In the genomic region with DNA sequence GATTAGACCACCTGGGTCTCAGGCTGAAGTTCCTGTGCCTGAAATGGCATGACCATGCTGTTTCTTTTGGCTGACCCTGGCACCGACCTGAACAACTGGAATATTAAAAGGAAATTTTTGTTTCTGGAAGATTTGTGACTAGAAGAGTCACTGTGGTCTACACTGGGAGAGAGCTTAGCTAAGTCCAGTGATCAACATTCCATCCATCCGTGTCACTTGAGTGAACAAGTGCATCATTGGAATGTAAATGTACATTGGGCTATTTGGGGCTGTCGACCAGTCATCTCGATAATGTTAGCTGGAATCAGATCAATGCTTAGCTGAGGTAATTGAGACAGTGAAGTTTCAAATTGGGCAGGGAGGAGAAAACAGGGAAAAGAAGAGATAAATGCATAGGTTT, we compare ENCODE assay signal across 18 cellular contexts.
DNase-seq lines count a peak whose midpoint lies in the region; ATAC-seq and TF ChIP-seq lines count a peak whose summit lies in the region.
"Had no signal": no experiment of that assay in that cellular context is flagged by ENCODE, and none has a peak within 500 bp of the region (broad histone marks: within the 10 kb centered on the region; RNA-seq: fewer than 3 reads in every experiment).

No MANE protein-coding gene starts in this region.

- no peaks in the 10 kb centered on the region for H3K4me1 Mint-ChIP-seq in endodermal cell
- no peaks in the 10 kb centered on the region for H3K4me1 Mint-ChIP-seq in T-helper 2 cell treated with Interferon-gamma antibody and Interleukin-4, amounts not matched to agents 5 μg/mL and 100 μg/mL, for 36 hours (ENCODE audit: low read depth)
- H3K4me1 Mint-ChIP-seq: B cell; CD4-positive, CD25-positive, alpha-beta regulatory T cell had no signal

- H3K9ac ChIP-seq in SK-N-SH = no peak overlapping the region
- H3K9ac ChIP-seq in PC-3 (ENCODE audit: low read length) = no peak overlapping the region
- no peak overlapping the region for H3K9ac ChIP-seq in endodermal cell (ENCODE audit: extremely low read depth, low read length, poor library complexity, severe bottlenecking)

- H3K36me3 ChIP-seq in SK-N-SH (replicated peaks in 1 of 2; ENCODE audit: control insufficient read depth in 1 of 2, insufficient read depth in 2 of 2, low read length in 1 of 2) (no peaks in the 10 kb centered on the region), PC-3 (ENCODE audit: low read depth, low read length) (no peaks in the 10 kb centered on the region), endodermal cell (ENCODE audit: control insufficient read depth, insufficient read depth, low read length) (no peaks in the 10 kb centered on the region)
- H3K36me3 ChIP-seq: HAP-1 had no signal

- no peaks in the 10 kb centered on the region for H3K9me2 ChIP-seq in SK-N-SH
- H3K9me2 ChIP-seq in PC-3 (replicated peaks; ENCODE audit: low read length) = no peaks in the 10 kb centered on the region

- BruUV-seq in PC-3 (replicated peaks; lab: Mats Ljungman, UMichigan) = no TSS peak

- no peaks in the 10 kb centered on the region for H4K20me1 ChIP-seq in SK-N-SH (ENCODE audit: insufficient read depth)
- no peaks in the 10 kb centered on the region for H4K20me1 ChIP-seq in PC-3 (ENCODE audit: low read length)

- H3K27ac ChIP-seq in SK-N-SH (ENCODE audit: low read depth in 2 of 2, low read length in 1 of 2) (no peak overlapping the region), PC-3 (ENCODE audit: low read length) (no peak overlapping the region), foreskin keratinocyte (no peak overlapping the region), endodermal cell (ENCODE audit: low read depth, low read length) (no peak overlapping the region)
- H3K27ac ChIP-seq: 22Rv1, HL-60 had no signal

- ATAC-seq in SK-N-SH treated with all-trans-retinoic acid at 6 μM for 48 hours (0 out of 3 replicates have a peak, but pooled peaks have one; percentile 26), PC-3 (no peak), foreskin keratinocyte (peak; percentile 41)

- WGBS in SK-N-SH (ENCODE audit: low lambda C conversion rate) = 5% methylated on average over 4 of the region's 4 CpGs
- WGBS in endodermal cell (ENCODE audit: insufficient coverage in 1 of 2, insufficient read length in 1 of 2), 2 experiments = 84 to 100% methylated on average over 3 to 4 of the region's 4 CpGs

- H2AFZ ChIP-seq in SK-N-SH (ENCODE audit: low read depth) = no peak overlapping the region
- H2AFZ ChIP-seq in PC-3 (ENCODE audit: low read length) = no peak overlapping the region

- H3K4me3 ChIP-seq in SK-N-SH (ENCODE audit: low read depth in 2 of 2, low read length in 1 of 2) (no peak overlapping the region), PC-3 (ENCODE audit: low read length) (no peak overlapping the region), endodermal cell (ENCODE audit: low read length) (no peak overlapping the region)
- H3K4me3 ChIP-seq: HAP-1 had no signal

- no peak overlapping the region for H3K27ac Mint-ChIP-seq in endodermal cell
- H3K27ac Mint-ChIP-seq in T-helper 2 cell treated with Interferon-gamma antibody and Interleukin-4, amounts not matched to agents 5 μg/mL and 100 μg/mL, for 36 hours = no peak overlapping the region
- H3K27ac Mint-ChIP-seq: B cell; CD4-positive, CD25-positive, alpha-beta regulatory T cell had no signal

- H3K4me2 ChIP-seq in SK-N-SH (no peak overlapping the region), PC-3 (ENCODE audit: low read length) (no peak overlapping the region)

- no peaks in the 10 kb centered on the region for H3K27me3 Mint-ChIP-seq in endodermal cell (ENCODE audit: insufficient read depth)
- H3K27me3 Mint-ChIP-seq in T-helper 2 cell treated with Interferon-gamma antibody and Interleukin-4, amounts not matched to agents 5 μg/mL and 100 μg/mL, for 36 hours (ENCODE audit: low read depth) = no peaks in the 10 kb centered on the region

- peaks cover 13% of the 10 kb centered on the region for H3K9me3 Mint-ChIP-seq in endodermal cell
- H3K9me3 Mint-ChIP-seq in T-helper 2 cell treated with Interferon-gamma antibody and Interleukin-4, amounts not matched to agents 5 μg/mL and 100 μg/mL, for 36 hours = no peaks in the 10 kb centered on the region

- H3K27me3 ChIP-seq in SK-N-SH (ENCODE audit: insufficient read depth) = no peaks in the 10 kb centered on the region; the same call in 1 of the 2 replicates
- H3K27me3 ChIP-seq in PC-3 (ENCODE audit: low read length) = peaks cover 51% of the 10 kb centered on the region
- H3K27me3 ChIP-seq in foreskin keratinocyte = peaks cover 3% of the 10 kb centered on the region
- no peaks in the 10 kb centered on the region for H3K27me3 ChIP-seq in endodermal cell (ENCODE audit: control insufficient read depth, insufficient read depth, low read length, poor library complexity, severe bottlenecking)

- H3K79me2 ChIP-seq in SK-N-SH (ENCODE audit: insufficient read depth) (no peaks in the 10 kb centered on the region), PC-3 (ENCODE audit: low read length) (no peaks in the 10 kb centered on the region)

- H3F3A ChIP-seq in SK-N-SH (replicated peaks; ENCODE audit: insufficient read depth) (no peaks in the 10 kb centered on the region), PC-3 (ENCODE audit: low read length, unreplicated experiment) (no peaks in the 10 kb centered on the region)

- H3K4me3 Mint-ChIP-seq in endodermal cell = no peak overlapping the region
- H3K4me3 Mint-ChIP-seq in T-helper 2 cell treated with Interferon-gamma antibody and Interleukin-4, amounts not matched to agents 5 μg/mL and 100 μg/mL, for 36 hours = no peak overlapping the region
- H3K4me3 Mint-ChIP-seq: B cell had no signal

- DNase-seq in SK-N-SH (no peak), PC-3 (peak; percentile 7), foreskin keratinocyte (no peak), superior temporal gyrus (ENCODE audit: extremely low spot score) (peak; percentile 3), endodermal cell (no peak), NCI-H1694 treated with DMSO at 0.1 percent for 48 hours (lab: John Stamatoyannopoulos, UW) (no peak)
- DNase-seq in T-helper 2 cell treated with Interferon-gamma antibody and Interleukin-4, amounts not matched to agents 5 μg/mL and 100 μg/mL, for 36 hours (ENCODE audit: low spot score) = no peak
- DNase-seq: CD4-positive, CD25-positive, alpha-beta regulatory T cell; DMS53; NCI-H1105; NCI-H510A; NCI-H774; SHP77 treated with DMSO at 0.1 percent for 48 hours had no signal

- CTCF ChIA-PET in SK-N-SH (lab: Yijun Ruan, JAX) (interaction anchor here (1.6 kb wide), 1 partner anchor 41 kb away, joined by 3 read pairs; no protein-coding TSS in a partner anchor), PC-3 (lab: Charles Lee) (no interaction called here)

- intact Hi-C loops in PC-3 (cut with micrococcal nuclease) = no loop called here

- TF ChIP-seq RAD21 in SK-N-SH (IDR thresholded peaks at IDR 0.05; ENCODE audit: low read length) = no peak

- H3K4me1 ChIP-seq in SK-N-SH (ENCODE audit: control insufficient read depth in 1 of 2, insufficient read depth in 2 of 2, low read depth in 1 of 2, low read length in 1 of 2) (no peaks in the 10 kb centered on the region), PC-3 (ENCODE audit: insufficient read depth, low read length) (peaks cover 6% of the 10 kb centered on the region; the same call in 1 of the 2 replicates), foreskin keratinocyte (no peaks in the 10 kb centered on the region), endodermal cell (ENCODE audit: control insufficient read depth, insufficient read depth, low read length) (no peaks in the 10 kb centered on the region)
- H3K4me1 ChIP-seq: HAP-1 had no signal

- no peaks in the 10 kb centered on the region for H3K36me3 Mint-ChIP-seq in endodermal cell (ENCODE audit: low read depth)
- H3K36me3 Mint-ChIP-seq in T-helper 2 cell treated with Interferon-gamma antibody and Interleukin-4, amounts not matched to agents 5 μg/mL and 100 μg/mL, for 36 hours (ENCODE audit: low read depth) = no peaks in the 10 kb centered on the region
- H3K36me3 Mint-ChIP-seq: CD4-positive, CD25-positive, alpha-beta regulatory T cell had no signal

- TF ChIP-seq CTCF in SK-N-SH (IDR thresholded peaks at IDR 0.05) (no peak), PC-3 (conservative IDR thresholded peaks at IDR 0.05; ENCODE audit: low read depth, low read length) (no peak), foreskin keratinocyte (conservative IDR thresholded peaks at IDR 0.05) (no peak), endodermal cell (conservative IDR thresholded peaks at IDR 0.05) (no peak)

- TF ChIP-seq EP300 in SK-N-SH (IDR thresholded peaks at IDR 0.05; ENCODE audit: borderline replicate concordance in 1 of 2, low read depth in 1 of 2, low read length in 1 of 2) = no peak

- H3K9me3 ChIP-seq in SK-N-SH (no peaks in the 10 kb centered on the region), PC-3 (ENCODE audit: low read length) (no peaks in the 10 kb centered on the region), endodermal cell (ENCODE audit: control insufficient read depth, low read length) (no peaks in the 10 kb centered on the region)
- H3K9me3 ChIP-seq: HAP-1 had no signal

- POLR2A ChIA-PET in SK-N-SH (lab: Yijun Ruan, JAX) = no interaction called here
- POLR2A ChIA-PET in PC-3 (lab: Charles Lee; ENCODE audit: unreplicated experiment) = no interaction called here

TF ChIP-seq in SK-N-SH treated with all-trans-retinoic acid at 6 μM for 48 hours, 23 proteins besides CTCF, POLR2A, EP300 and RAD21 (continues in another document):
- no peak for TF ChIP-seq PPARA (CRISPR knock-in tag; IDR thresholded peaks at IDR 0.05; ENCODE audit: borderline replicate concordance)

TF ChIP-seq in SK-N-SH, 30 proteins besides CTCF, POLR2A, EP300 and RAD21 (continues in another document):
- no peak for TF ChIP-seq SIN3A (IDR thresholded peaks at IDR 0.05; ENCODE audit: borderline replicate concordance, low read depth, low read length)
- TF ChIP-seq RFX5 (IDR thresholded peaks at IDR 0.05; ENCODE audit: low read length) = no peak
- no peak for TF ChIP-seq MXI1 (IDR thresholded peaks at IDR 0.05; ENCODE audit: low read depth, low read length)
- no peak for TF ChIP-seq TAF1 (IDR thresholded peaks at IDR 0.05; ENCODE audit: borderline replicate concordance, low read depth, low read length)
- TF ChIP-seq MEF2A (IDR thresholded peaks at IDR 0.05; ENCODE audit: borderline replicate concordance, low read depth) = no peak
- TF ChIP-seq NRF1 (IDR thresholded peaks at IDR 0.05; ENCODE audit: low read depth, low read length) = no peak
- TF ChIP-seq RXRA (IDR thresholded peaks at IDR 0.05; ENCODE audit: borderline replicate concordance, low read depth) = no peak

Comparison
In these comparisons a context has a peak if more than half of its experiments do, and no peak if none do; other contexts are left out.
1. DNase-seq: peak in PC-3 (single experiment) and superior temporal gyrus (single experiment); none in SK-N-SH (single experiment), foreskin keratinocyte (0 of 2), endodermal cell (single experiment), T-helper 2 cell treated with Interferon-gamma antibody and Interleukin-4, amounts not matched to agents 5 μg/mL and 100 μg/mL, for 36 hours (single experiment) and NCI-H1694 treated with DMSO at 0.1 percent for 48 hours (single experiment).